In the genomic region with DNA sequence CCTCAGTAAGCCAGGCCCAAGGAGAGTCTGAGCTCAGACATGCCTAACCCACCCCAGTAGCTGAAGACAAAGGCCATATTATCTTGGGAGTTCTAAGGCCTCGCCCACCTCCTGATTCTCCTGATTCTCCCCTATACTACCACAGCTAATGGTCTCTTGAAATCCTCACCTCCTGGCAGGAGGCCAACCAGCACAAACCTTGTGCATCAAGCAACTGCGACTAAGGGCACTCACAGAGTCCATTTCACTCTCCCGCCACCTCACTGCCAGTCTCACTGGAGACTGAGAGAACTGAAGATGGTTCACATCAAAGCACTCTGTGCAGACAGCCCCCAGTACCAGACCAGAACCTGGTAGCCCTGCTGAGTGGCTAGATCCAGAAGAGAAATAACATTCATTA, we compare ENCODE assay signal across 19 cellular contexts.
"Had no signal": no experiment of that assay in that cellular context is flagged by ENCODE, and none has a peak within 500 bp of the region (broad histone marks: within the 10 kb centered on the region; RNA-seq: fewer than 3 reads in every experiment).

No MANE protein-coding gene starts in this region.

- H3K4me1 Mint-ChIP-seq: activated naive CD8-positive, alpha-beta T cell treated with anti-CD3 and anti-CD28 coated beads, Interleukin-2, amount 10 ng/mL, durations not matched to agents 7 days and 5 days had no signal

- DNase-seq: activated CD4-positive, alpha-beta memory T cell treated with anti-CD3 and anti-CD28 coated beads for 36 hours; activated CD4-positive, alpha-beta T cell treated with anti-CD3 and anti-CD28 coated beads for 48 hours; activated effector memory CD4-positive, alpha-beta T cell treated with Interleukin-2 at 50 U/mL for 16 hours; activated naive CD4-positive, alpha-beta T cell treated with anti-CD3 and anti-CD28 coated beads for 36 hours; activated naive CD8-positive, alpha-beta T cell treated with anti-CD3 and anti-CD28 coated beads, Interleukin-2, amount 10 ng/mL, durations not matched to agents 7 days and 5 days; activated T-cell treated with anti-CD3 and anti-CD28 coated beads, Interleukin-2, amount 50 U/mL, for 72 hours; amygdala; colonic mucosa; dorsolateral prefrontal cortex; gastrocnemius medialis; islet precursor cell; naive thymus-derived CD8-positive, alpha-beta T cell; retina; sigmoid colon; stimulated activated CD4-positive, alpha-beta T cell treated with anti-CD3 and anti-CD28 coated beads, Interleukin-15, amount 100 ng/mL, for 24 hours; stimulated activated naive B cell treated with anti-CD40 and anti-IgM and Interleukin-4, amounts not matched to agents 10 μg/mL and 1 μg/mL and 100 μg/mL, for 72 hours; T1000 had no signal

- ATAC-seq: activated T-cell treated with anti-CD3 and anti-CD28 coated beads, Interleukin-2, amount 50 U/mL, for 72 hours; gastrocnemius medialis; left lobe of liver; naive thymus-derived CD8-positive, alpha-beta T cell; stimulated activated naive B cell treated with anti-CD40 and anti-IgM and Interleukin-4, amounts not matched to agents 10 μg/mL and 1 μg/mL and 100 μg/mL, for 72 hours had no signal

- H3K4me3 Mint-ChIP-seq: activated CD4-positive, alpha-beta memory T cell treated with anti-CD3 and anti-CD28 coated beads for 36 hours; activated naive CD4-positive, alpha-beta T cell treated with anti-CD3 and anti-CD28 coated beads for 36 hours; activated naive CD8-positive, alpha-beta T cell treated with anti-CD3 and anti-CD28 coated beads, Interleukin-2, amount 10 ng/mL, durations not matched to agents 7 days and 5 days; activated T-cell treated with anti-CD3 and anti-CD28 coated beads, Interleukin-2, amount 50 U/mL, for 72 hours; naive thymus-derived CD8-positive, alpha-beta T cell; stimulated activated naive B cell treated with anti-CD40 and anti-IgM and Interleukin-4, amounts not matched to agents 10 μg/mL and 1 μg/mL and 100 μg/mL, for 72 hours; type B pancreatic cell had no signal

- H3K36me3 Mint-ChIP-seq: activated naive CD8-positive, alpha-beta T cell treated with anti-CD3 and anti-CD28 coated beads, Interleukin-2, amount 10 ng/mL, durations not matched to agents 7 days and 5 days; type B pancreatic cell had no signal

- H3K27ac Mint-ChIP-seq: activated CD4-positive, alpha-beta memory T cell treated with anti-CD3 and anti-CD28 coated beads for 36 hours; activated naive CD4-positive, alpha-beta T cell treated with anti-CD3 and anti-CD28 coated beads for 36 hours; activated naive CD8-positive, alpha-beta T cell treated with anti-CD3 and anti-CD28 coated beads, Interleukin-2, amount 10 ng/mL, durations not matched to agents 7 days and 5 days; activated T-cell treated with anti-CD3 and anti-CD28 coated beads, Interleukin-2, amount 50 U/mL, for 72 hours; naive thymus-derived CD8-positive, alpha-beta T cell; stimulated activated naive B cell treated with anti-CD40 and anti-IgM and Interleukin-4, amounts not matched to agents 10 μg/mL and 1 μg/mL and 100 μg/mL, for 72 hours; type B pancreatic cell had no signal

- H3K27me3 Mint-ChIP-seq: activated CD4-positive, alpha-beta memory T cell treated with anti-CD3 and anti-CD28 coated beads for 36 hours; activated naive CD8-positive, alpha-beta T cell treated with anti-CD3 and anti-CD28 coated beads, Interleukin-2, amount 10 ng/mL, durations not matched to agents 7 days and 5 days; naive thymus-derived CD8-positive, alpha-beta T cell; type B pancreatic cell had no signal
